Comparison of ENCODE assay signal across 13 cellular contexts in the genomic region with DNA sequence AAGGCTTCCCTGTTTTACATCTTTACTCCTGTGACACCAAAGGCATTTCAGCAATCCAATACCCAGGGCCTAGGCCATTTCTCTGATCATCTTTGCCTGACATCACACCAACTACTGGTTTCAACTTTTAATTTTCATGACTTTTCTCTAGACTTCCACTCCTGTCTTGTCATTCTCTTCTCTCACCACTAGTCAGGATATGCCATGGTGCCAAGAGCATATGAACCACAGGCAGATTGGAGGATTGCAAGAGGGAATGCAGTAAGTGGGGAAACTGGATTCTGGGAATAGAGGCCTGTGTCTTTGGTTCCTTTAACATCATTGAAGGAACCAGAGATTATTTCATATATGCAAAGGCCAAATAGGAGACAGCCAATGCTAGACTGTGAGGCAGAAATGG.
DNase-seq lines count a peak whose midpoint lies in the region; ATAC-seq and TF ChIP-seq lines count a peak whose summit lies in the region.
"Had no signal": no experiment of that assay in that cellular context is flagged by ENCODE, and none has a peak within 500 bp of the region (broad histone marks: within the 10 kb centered on the region; RNA-seq: fewer than 3 reads in every experiment).

No MANE protein-coding gene starts in this region.

- TF ChIP-seq CTCF in GM12872 (IDR thresholded peaks at IDR 0.05; ENCODE audit: insufficient read depth, low read depth, low read length) (peak; percentile 48; the same call in 2 of the 3 replicates), brain microvascular endothelial cell (IDR thresholded peaks at IDR 0.05; ENCODE audit: low read depth, low read length, missing control alignments) (peak; percentile 52), mesothelial cell of epicardium (IDR thresholded peaks at IDR 0.05; ENCODE audit: unreplicated experiment) (peak; percentile 54)

- H3K27me3 Mint-ChIP-seq in mesothelial cell of epicardium (ENCODE audit: low read depth) = no peaks in the 10 kb centered on the region

- no peak overlapping the region for H3K4me3 Mint-ChIP-seq in mesothelial cell of epicardium
- H3K4me3 Mint-ChIP-seq: brain had no signal

- H3K9me3 Mint-ChIP-seq in mesothelial cell of epicardium = peaks cover 2% of the 10 kb centered on the region

- H3K4me1 Mint-ChIP-seq in mesothelial cell of epicardium = peaks cover 13% of the 10 kb centered on the region

- DNase-seq in Kasumi-1 (lab: John Stamatoyannopoulos, UW) = peak; percentile 9 to 24
- peak; percentile 1 for DNase-seq in brain microvascular endothelial cell
- no peak for DNase-seq in mesothelial cell of epicardium (ENCODE audit: low spot score in 2 of 2, unreplicated experiment in 2 of 2)
- DNase-seq in SW480 (ENCODE audit: low spot score) = no peak
- no peak for DNase-seq in NCI-H2227 (lab: John Stamatoyannopoulos, UW; ENCODE audit: unreplicated experiment)
- no peak for DNase-seq in NCI-H2081 treated with DMSO at 0.1 percent for 48 hours (lab: John Stamatoyannopoulos, UW)
- DNase-seq: mucosa of descending colon, NCI-H510A, T-helper 1 cell had no signal

- H3K27me3 ChIP-seq in brain microvascular endothelial cell (replicated peaks) = no peaks in the 10 kb centered on the region

- no peaks in the 10 kb centered on the region for H3K36me3 ChIP-seq in brain microvascular endothelial cell (replicated peaks)

- no peak overlapping the region for H3K27ac ChIP-seq in brain microvascular endothelial cell
- H3K27ac ChIP-seq: KMS-11 had no signal

- no peaks in the 10 kb centered on the region for H3K36me3 Mint-ChIP-seq in mesothelial cell of epicardium
- H3K36me3 Mint-ChIP-seq: brain had no signal

- no peak for ATAC-seq in GM21786 (IDR thresholded peaks at IDR 0.05; ENCODE audit: unreplicated experiment)
- ATAC-seq: mucosa of descending colon had no signal

- no peak overlapping the region for H3K27ac Mint-ChIP-seq in mesothelial cell of epicardium

- no peak overlapping the region for H3K4me3 ChIP-seq in brain microvascular endothelial cell (ENCODE audit: low read depth, low read length)
- H3K4me3 ChIP-seq: mucosa of descending colon had no signal

- in situ Hi-C loops in brain microvascular endothelial cell (cut with HindIII; ENCODE audit: low pct_ligation_motif_present, low sequenced_read_pairs) = no loop called here

Comparison
In these comparisons a context has a peak if more than half of its experiments do, and no peak if none do; other contexts are left out.
1. DNase-seq: peak in Kasumi-1 (2 of 2) and brain microvascular endothelial cell (single experiment); none in mesothelial cell of epicardium (0 of 2), SW480 (single experiment), NCI-H2227 (single experiment) and NCI-H2081 treated with DMSO at 0.1 percent for 48 hours (single experiment).
2. Peak in every context shown above with its lines, with median percentiles within 50 percentile points of each other: CTCF ChIP-seq.